Comparison of ENCODE assay signal across 15 cellular contexts in the genomic region with DNA sequence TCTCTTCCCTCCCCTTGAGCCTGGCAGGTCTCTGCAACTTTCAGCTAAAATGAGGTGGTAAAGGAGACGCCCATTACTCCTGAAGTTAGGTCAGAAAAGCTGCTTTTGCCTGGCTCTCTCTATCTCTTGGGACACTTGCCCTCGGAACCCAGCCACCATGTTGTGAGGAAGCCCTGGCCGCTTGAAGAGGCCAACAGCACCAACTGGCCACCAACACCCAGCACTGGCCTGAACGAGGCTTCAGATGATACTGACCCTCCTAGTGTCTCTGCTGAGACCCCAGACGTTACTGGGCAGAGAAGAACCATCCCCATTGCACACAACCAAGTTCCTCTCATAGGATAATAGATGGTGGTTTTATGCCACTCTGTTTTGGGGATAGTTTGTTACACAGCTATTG. TPM values are rescaled to one million over a fixed set of nuclear protein-coding genes. Genes with fewer than 3 reads are reported as not detected.
DNase-seq lines count a peak whose midpoint lies in the region; ATAC-seq and TF ChIP-seq lines count a peak whose summit lies in the region.
"Had no signal": no experiment of that assay in that cellular context is flagged by ENCODE, and none has a peak within 500 bp of the region (broad histone marks: within the 10 kb centered on the region; RNA-seq: fewer than 3 reads in every experiment).

No MANE protein-coding gene starts in this region.

- WGBS in endodermal cell (ENCODE audit: insufficient coverage in 1 of 2, insufficient read length in 1 of 2), 2 experiments = 86 to 100% methylated on average over 2 to 5 of the region's 5 CpGs
- no CpG with 5 or more reads among the region's 5 CpGs for WGBS in neuronal stem cell (ENCODE audit: extremely low coverage in 2 of 2, insufficient read length in 2 of 2, insufficient replicate concordance in 1 of 2), 2 donors

- H3K4me2 ChIP-seq in osteoblast (ENCODE audit: insufficient read depth, low read length) (no peak overlapping the region), neuronal stem cell (ENCODE audit: insufficient read depth, low read length, poor library complexity, severe bottlenecking) (no peak overlapping the region), MM.1S (ENCODE audit: low read depth, low read length) (no peak overlapping the region)

- H3K4me1 ChIP-seq in endodermal cell (ENCODE audit: control insufficient read depth, insufficient read depth, low read length) (no peaks in the 10 kb centered on the region), osteoblast (ENCODE audit: insufficient read depth, low read length) (no peaks in the 10 kb centered on the region), neuronal stem cell (ENCODE audit: control insufficient read depth in 2 of 2, insufficient read depth in 1 of 2, low read depth in 1 of 2, low read length in 2 of 2) (peaks cover 4 to 8% of the 10 kb centered on the region in 2 donors), MM.1S (ENCODE audit: low read length) (no peaks in the 10 kb centered on the region)
- H3K4me1 ChIP-seq: HAP-1 had no signal

- H3K9me3 ChIP-seq in endodermal cell (ENCODE audit: control insufficient read depth, low read length) = no peaks in the 10 kb centered on the region
- no peaks in the 10 kb centered on the region for H3K9me3 ChIP-seq in osteoblast (ENCODE audit: low read depth, low read length)
- H3K9me3 ChIP-seq in neuronal stem cell (replicated peaks in 1 of 2; ENCODE audit: control insufficient read depth in 2 of 2, insufficient read depth in 1 of 2, low read depth in 1 of 2, low read length in 2 of 2) = no peaks in the 10 kb centered on the region
- no peaks in the 10 kb centered on the region for H3K9me3 ChIP-seq in MM.1S (replicated peaks; ENCODE audit: insufficient read depth, low read length)
- H3K9me3 ChIP-seq: BLaER1, HAP-1 had no signal

- H3K27ac Mint-ChIP-seq in activated CD8-positive, alpha-beta memory T cell treated with anti-CD3 and anti-CD28 coated beads, Interleukin-2, amount 10 ng/mL, durations not matched to agents 7 days and 5 days = no peak overlapping the region
- no peak overlapping the region for H3K27ac Mint-ChIP-seq in endodermal cell
- H3K27ac Mint-ChIP-seq: CD14-positive monocyte; CD4-positive, alpha-beta memory T cell had no signal

- H3K79me2 ChIP-seq in osteoblast (ENCODE audit: insufficient read depth, low read length) (no peaks in the 10 kb centered on the region), MM.1S (ENCODE audit: low read length) (no peaks in the 10 kb centered on the region)

- no peak overlapping the region for H3K4ac ChIP-seq in neuronal stem cell (ENCODE audit: low read length)

- no peaks in the 10 kb centered on the region for H3F3A ChIP-seq in MM.1S (ENCODE audit: insufficient read depth, low read length)

- H3K14ac ChIP-seq in neuronal stem cell (ENCODE audit: low read length) = no peak overlapping the region

- H3K27ac ChIP-seq in endodermal cell (ENCODE audit: low read depth, low read length) (no peak overlapping the region), osteoblast (ENCODE audit: low read depth, low read length) (no peak overlapping the region), neuronal stem cell (replicated peaks; ENCODE audit: low read length) (no peak overlapping the region), MM.1S (ENCODE audit: low read length) (no peak overlapping the region)

- H3K79me1 ChIP-seq in neuronal stem cell (ENCODE audit: low read depth, low read length) = no peaks in the 10 kb centered on the region

- no peaks in the 10 kb centered on the region for H3K9me2 ChIP-seq in MM.1S (replicated peaks; ENCODE audit: insufficient read depth, low read length)

- no peak overlapping the region for H2BK120ac ChIP-seq in neuronal stem cell (ENCODE audit: low read depth, low read length)

- no peak overlapping the region for H2BK12ac ChIP-seq in neuronal stem cell (ENCODE audit: low read length)

- H3K27me3 ChIP-seq in endodermal cell (ENCODE audit: control insufficient read depth, insufficient read depth, low read length, poor library complexity, severe bottlenecking) (no peaks in the 10 kb centered on the region), osteoblast (ENCODE audit: insufficient read depth, low read length) (peaks cover 3% of the 10 kb centered on the region), neuronal stem cell (ENCODE audit: control insufficient read depth in 3 of 3, insufficient read depth in 3 of 3, low read depth in 1 of 3, low read length in 3 of 3) (no peaks in the 10 kb centered on the region), MM.1S (replicated peaks; ENCODE audit: insufficient read depth, low read length) (peaks cover 42% of the 10 kb centered on the region)
- H3K27me3 ChIP-seq: BLaER1 had no signal

- TF ChIP-seq CTCF in endodermal cell (conservative IDR thresholded peaks at IDR 0.05) (no peak), osteoblast (IDR thresholded peaks at IDR 0.05; ENCODE audit: extremely low read depth, low read depth, low read length) (no peak), MM.1S (IDR thresholded peaks at IDR 0.05; ENCODE audit: low read length) (no peak)

- H2AK5ac ChIP-seq in neuronal stem cell (ENCODE audit: low read depth, low read length) = no peak overlapping the region

- H4K20me1 ChIP-seq in osteoblast (ENCODE audit: insufficient read depth, low read length) (no peaks in the 10 kb centered on the region), MM.1S (ENCODE audit: insufficient read depth, low read length) (no peaks in the 10 kb centered on the region)
- H4K20me1 ChIP-seq: BLaER1 had no signal

- H4K91ac ChIP-seq in neuronal stem cell (ENCODE audit: low read depth, low read length, poor library complexity) = no peak overlapping the region

- ATAC-seq in activated CD8-positive, alpha-beta memory T cell treated with anti-CD3 and anti-CD28 coated beads, Interleukin-2, amount 10 ng/mL, durations not matched to agents 7 days and 5 days = no peak
- ATAC-seq: GM12878 had no signal

- H2AFZ ChIP-seq in osteoblast (ENCODE audit: low read length) (no peak overlapping the region), neuronal stem cell (ENCODE audit: low read length) (no peak overlapping the region), MM.1S (ENCODE audit: low read length) (no peak overlapping the region)

- H3K4me3 ChIP-seq in endodermal cell (ENCODE audit: low read length) (no peak overlapping the region), osteoblast (ENCODE audit: insufficient read depth, low read length) (no peak overlapping the region), neuronal stem cell (ENCODE audit: low read length in 2 of 2) (no peak overlapping the region), MM.1S (ENCODE audit: low read length) (no peak overlapping the region)
- H3K4me3 ChIP-seq: BLaER1, GM12878, HAP-1 had no signal

- H3K4me3 Mint-ChIP-seq in activated CD8-positive, alpha-beta memory T cell treated with anti-CD3 and anti-CD28 coated beads, Interleukin-2, amount 10 ng/mL, durations not matched to agents 7 days and 5 days = no peak overlapping the region
- H3K4me3 Mint-ChIP-seq in endodermal cell = no peak overlapping the region
- H3K4me3 Mint-ChIP-seq: CD14-positive monocyte; CD4-positive, alpha-beta memory T cell had no signal

- H4K8ac ChIP-seq in neuronal stem cell (ENCODE audit: low read depth, low read length) = no peak overlapping the region

- H3K23ac ChIP-seq in neuronal stem cell (ENCODE audit: low read depth, low read length, poor library complexity) = no peak overlapping the region

- H3K27me3 Mint-ChIP-seq in activated CD8-positive, alpha-beta memory T cell treated with anti-CD3 and anti-CD28 coated beads, Interleukin-2, amount 10 ng/mL, durations not matched to agents 7 days and 5 days = no peaks in the 10 kb centered on the region
- peaks cover 2% of the 10 kb centered on the region for H3K27me3 Mint-ChIP-seq in endodermal cell (ENCODE audit: insufficient read depth)

- H3K18ac ChIP-seq in neuronal stem cell (ENCODE audit: low read length) = no peak overlapping the region

- CTCF ChIA-PET in activated CD8-positive, alpha-beta memory T cell treated with anti-CD3 and anti-CD28 coated beads, Interleukin-2, amount 10 ng/mL, durations not matched to agents 7 days and 5 days (lab: Charles Lee) = no interaction called here

- H3K4me1 Mint-ChIP-seq in activated CD8-positive, alpha-beta memory T cell treated with anti-CD3 and anti-CD28 coated beads, Interleukin-2, amount 10 ng/mL, durations not matched to agents 7 days and 5 days = no peaks in the 10 kb centered on the region
- no peaks in the 10 kb centered on the region for H3K4me1 Mint-ChIP-seq in endodermal cell
- H3K4me1 Mint-ChIP-seq: CD4-positive, alpha-beta memory T cell had no signal

- no peak overlapping the region for H3K9ac ChIP-seq in endodermal cell (ENCODE audit: extremely low read depth, low read length, poor library complexity, severe bottlenecking)
- no peak overlapping the region for H3K9ac ChIP-seq in neuronal stem cell (ENCODE audit: low read depth, low read length, poor library complexity)
- H3K9ac ChIP-seq in MM.1S (ENCODE audit: low read length) = no peak overlapping the region
- H3K9ac ChIP-seq: BLaER1 had no signal

- no peak overlapping the region for H2BK15ac ChIP-seq in neuronal stem cell (ENCODE audit: low read length)

- H3K36me3 Mint-ChIP-seq in activated CD8-positive, alpha-beta memory T cell treated with anti-CD3 and anti-CD28 coated beads, Interleukin-2, amount 10 ng/mL, durations not matched to agents 7 days and 5 days = no peaks in the 10 kb centered on the region
- H3K36me3 Mint-ChIP-seq in endodermal cell (ENCODE audit: low read depth) = no peaks in the 10 kb centered on the region
- H3K36me3 Mint-ChIP-seq: CD14-positive monocyte; CD4-positive, alpha-beta memory T cell had no signal

- DNase-seq in activated CD8-positive, alpha-beta memory T cell treated with anti-CD3 and anti-CD28 coated beads, Interleukin-2, amount 10 ng/mL, durations not matched to agents 7 days and 5 days = peak; percentile 28
- DNase-seq in activated CD8-positive, alpha-beta memory T cell treated with anti-CD3 and anti-CD28 coated beads for 24 hours = no peak
- DNase-seq in endodermal cell = peak; percentile 19
- peak; percentile 36 for DNase-seq in osteoblast (ENCODE audit: insufficient read length, low spot score, missing footprints)
- DNase-seq in neuronal stem cell (ENCODE audit: low spot score) = no peak
- no peak for DNase-seq in MM.1S
- no peak for DNase-seq in cerebellar cortex (ENCODE audit: low spot score)
- DNase-seq: 8988T; CD4-positive, alpha-beta memory T cell; DMS79 treated with DMSO at 0.1 percent for 48 hours; GF-D8 had no signal

- H3K9me3 Mint-ChIP-seq in activated CD8-positive, alpha-beta memory T cell treated with anti-CD3 and anti-CD28 coated beads, Interleukin-2, amount 10 ng/mL, durations not matched to agents 7 days and 5 days (ENCODE audit: low read depth) = no peaks in the 10 kb centered on the region
- no peaks in the 10 kb centered on the region for H3K9me3 Mint-ChIP-seq in endodermal cell

- H2BK5ac ChIP-seq in neuronal stem cell (ENCODE audit: low read length) = no peak overlapping the region

- H3K36me3 ChIP-seq in endodermal cell (ENCODE audit: control insufficient read depth, insufficient read depth, low read length) (no peaks in the 10 kb centered on the region), osteoblast (ENCODE audit: insufficient read depth, low read length) (no peaks in the 10 kb centered on the region), neuronal stem cell (replicated peaks in 1 of 2; ENCODE audit: control insufficient read depth in 2 of 2, insufficient read depth in 2 of 2, low read length in 2 of 2) (no peaks in the 10 kb centered on the region), MM.1S (replicated peaks; ENCODE audit: insufficient read depth, low read length) (no peaks in the 10 kb centered on the region)
- H3K36me3 ChIP-seq: BLaER1, HAP-1 had no signal

RNA-seq across cellular contexts. Expression of a gene that starts 49.5 kb away (rescaled TPM):
- total RNA-seq in activated CD8-positive, alpha-beta memory T cell treated with anti-CD3 and anti-CD28 coated beads, Interleukin-2, amount 10 ng/mL, durations not matched to agents 7 days and 5 days = 1 to 10 TPM in 1 of 2 experiments, under 1 TPM in 1; 0.44 to 1.5 TPM
- total RNA-seq in endodermal cell (1 to 10 TPM; 6.6 to 9.8 TPM), osteoblast (0.29 and 0.72 TPM in 2 replicates)
- 4.2 TPM for polyA plus RNA-seq in endodermal cell (2013, experiment 1 of 2)
- 4.7 TPM for polyA plus RNA-seq in endodermal cell (2013, experiment 2 of 2)
- 2.0 TPM for polyA plus RNA-seq in neuronal stem cell (2013, experiment 1 of 2)
- 1.8 TPM for polyA plus RNA-seq in neuronal stem cell (2013, experiment 2 of 2)

Comparison
In these comparisons a context has a peak if more than half of its experiments do, and no peak if none do; other contexts are left out.
1. DNase-seq: peak in activated CD8-positive, alpha-beta memory T cell treated with anti-CD3 and anti-CD28 coated beads, Interleukin-2, amount 10 ng/mL, durations not matched to agents 7 days and 5 days (single experiment), endodermal cell (single experiment) and osteoblast (single experiment); none in activated CD8-positive, alpha-beta memory T cell treated with anti-CD3 and anti-CD28 coated beads for 24 hours (single experiment), neuronal stem cell (single experiment), MM.1S (single experiment) and cerebellar cortex (single experiment).